23 cellular contexts compared by ENCODE assay signal in genomic region chr10:130720235-130720634, GRCh38.
"Had no signal": no experiment of that assay in that cellular context is flagged by ENCODE, and none has a peak within 500 bp of the region (broad histone marks: within the 10 kb centered on the region; RNA-seq: fewer than 3 reads in every experiment).

No MANE protein-coding gene starts in this region.

- H3K4me1 ChIP-seq: left lung, lower lobe of right lung, pancreas, right atrium auricular region, right lobe of liver, tibial nerve, upper lobe of left lung had no signal

- H3K27me3 ChIP-seq: neural progenitor cell, pancreas, right atrium auricular region, right lobe of liver, tibial nerve, upper lobe of left lung had no signal

- H3K4me1 Mint-ChIP-seq: naive B cell; natural killer cell; nephron progenitor cell; stimulated activated effector memory CD8-positive, alpha-beta T cell treated with anti-CD3 and anti-CD28 coated beads, Interleukin-12 subunit alpha, Interleukin-12 subunit beta, amount 100 ng/mL, for 72 hours had no signal

- H3K4me3 Mint-ChIP-seq: mesothelial cell of epicardium; natural killer cell; nephron progenitor cell; neural progenitor cell; stimulated activated effector memory CD8-positive, alpha-beta T cell treated with anti-CD3 and anti-CD28 coated beads, Interleukin-12 subunit alpha, Interleukin-12 subunit beta, amount 100 ng/mL, for 72 hours; stimulated activated naive CD8-positive, alpha-beta T cell treated with anti-CD3 and anti-CD28 coated beads, Interleukin-15, Interleukin-2, amounts not matched to agents 100 ng/mL and 50 ng/mL, for 24 hours had no signal

- H3K4me2 ChIP-seq: neural progenitor cell had no signal

- H3K27me3 Mint-ChIP-seq: stimulated activated naive CD8-positive, alpha-beta T cell treated with anti-CD3 and anti-CD28 coated beads, Interleukin-15, Interleukin-2, amounts not matched to agents 100 ng/mL and 50 ng/mL, for 24 hours had no signal

- H3K36me3 ChIP-seq: left lung, lower lobe of right lung, neural progenitor cell, pancreas, right atrium auricular region, right lobe of liver, tibial nerve, upper lobe of left lung had no signal

- H3K27ac Mint-ChIP-seq: mesothelial cell of epicardium; natural killer cell; nephron progenitor cell; neural progenitor cell; stimulated activated effector memory CD8-positive, alpha-beta T cell treated with anti-CD3 and anti-CD28 coated beads, Interleukin-12 subunit alpha, Interleukin-12 subunit beta, amount 100 ng/mL, for 72 hours; stimulated activated naive CD8-positive, alpha-beta T cell treated with anti-CD3 and anti-CD28 coated beads, Interleukin-15, Interleukin-2, amounts not matched to agents 100 ng/mL and 50 ng/mL, for 24 hours had no signal

- ATAC-seq: left colon; left lung; lower lobe of right lung; natural killer cell; pancreas; right lobe of liver; stimulated activated effector memory CD8-positive, alpha-beta T cell treated with anti-CD3 and anti-CD28 coated beads, Interleukin-12 subunit alpha, Interleukin-12 subunit beta, amount 100 ng/mL, for 72 hours had no signal

- H3K9ac ChIP-seq: neural progenitor cell had no signal

- H3K27ac ChIP-seq: left lung, lower lobe of right lung, neural progenitor cell, pancreas, right atrium auricular region, right lobe of liver, skin epidermis, tibial nerve, upper lobe of left lung had no signal

- H3K36me3 Mint-ChIP-seq: mesothelial cell of epicardium; naive B cell; natural killer cell; neural progenitor cell; stimulated activated effector memory CD8-positive, alpha-beta T cell treated with anti-CD3 and anti-CD28 coated beads, Interleukin-12 subunit alpha, Interleukin-12 subunit beta, amount 100 ng/mL, for 72 hours had no signal

- H3K9me3 Mint-ChIP-seq: mesothelial cell of epicardium; natural killer cell; nephron progenitor cell; neural progenitor cell; stimulated activated naive CD8-positive, alpha-beta T cell treated with anti-CD3 and anti-CD28 coated beads, Interleukin-15, Interleukin-2, amounts not matched to agents 100 ng/mL and 50 ng/mL, for 24 hours had no signal

- H3K4me3 ChIP-seq: left lung, lower lobe of right lung, neural progenitor cell, pancreas, right atrium auricular region, right lobe of liver, skin epidermis, tibial nerve, upper lobe of left lung had no signal

- DNase-seq: head of caudate nucleus; hippocampal formation; left colon; left lung; lower lobe of right lung; mammary epithelial cell; mesenchymal stem cell; naive B cell; natural killer cell; nephron progenitor cell; pancreas; right lobe of liver; stimulated activated CD4-positive, alpha-beta T cell treated with anti-CD3 and anti-CD28 coated beads, Interleukin-4, amount 100 ng/mL, for 24 hours; stimulated activated naive CD4-positive, alpha-beta T cell; substantia nigra; upper lobe of left lung had no signal

- H3K9me3 ChIP-seq: left lung, lower lobe of right lung, pancreas, right atrium auricular region, right lobe of liver, upper lobe of left lung had no signal
